Comparison of ENCODE assay signal across 8 cellular contexts in genomic region chr19:10288662-10289166, GRCh38. TPM values are rescaled to one million over a fixed set of nuclear protein-coding genes. Genes with fewer than 3 reads are reported as not detected.
DNase-seq lines count a peak whose midpoint lies in the region; ATAC-seq and TF ChIP-seq lines count a peak whose summit lies in the region.

No MANE protein-coding gene starts in this region.

- intact Hi-C loops in Panc1 (cut with micrococcal nuclease; ENCODE audit: unreplicated experiment) = no loop called here
- intact Hi-C loops in breast epithelium (cut with DNase I; ENCODE audit: low total_unique reads) = no loop called here
- intact Hi-C loops in adrenal gland (cut with DNase I) = no loop called here

- peak overlapping the region; percentile 83 to 96 (median 88) for H3K4me2 ChIP-seq in BLaER1 treated with 17β-estradiol and CSF1 and Interleukin-3, amounts not matched to agents 10 nM and 100 nM

- no TSS peak for BruUV-seq in Panc1 (replicated peaks; lab: Mats Ljungman, UMichigan)

- DNase-seq in H7 = peak; percentile 94
- no peak for DNase-seq in Panc1 (ENCODE audit: low read depth, low spot score)
- DNase-seq in breast epithelium (ENCODE audit: low spot score in 2 of 2) = no peak
- DNase-seq in adrenal gland = no peak

- no peak overlapping the region for H3K27ac ChIP-seq in BLaER1 treated with 17β-estradiol and CSF1 and Interleukin-3, amounts not matched to agents 10 nM and 100 nM
- H3K27ac ChIP-seq in Panc1 (ENCODE audit: low read length) = peak overlapping the region; percentile 75
- H3K27ac ChIP-seq in breast epithelium = peak overlapping the region in 1 of 2 donors; percentile 0
- H3K27ac ChIP-seq in mucosa of rectum (ENCODE audit: low read depth in 2 of 2, low read length in 2 of 2) = no peak overlapping the region
- no peak overlapping the region for H3K27ac ChIP-seq in adrenal gland

- peak; percentile 63 for ATAC-seq in Panc1
- ATAC-seq in HG03439 (IDR thresholded peaks at IDR 0.05; ENCODE audit: unreplicated experiment) = no peak
- no peak for ATAC-seq in HG02870 (IDR thresholded peaks at IDR 0.05; ENCODE audit: unreplicated experiment)

- in situ Hi-C loops in Panc1 (cut with HindIII; ENCODE audit: low pct_unique_long_range_greater_than_20kb, low sequenced_read_pairs) = no loop called here

- peaks cover 0 to 20% (median 4%) of the 10 kb centered on the region in 11 experiments; a peak in 8 of 22 replicates for H3K9me3 ChIP-seq in BLaER1 treated with 17β-estradiol and CSF1 and Interleukin-3, amounts not matched to agents 10 nM and 100 nM (replicated peaks in 1 of 11)
- no peaks in the 10 kb centered on the region for H3K9me3 ChIP-seq in Panc1 (ENCODE audit: control insufficient read depth, insufficient read depth, low read depth, low read length)
- H3K9me3 ChIP-seq in breast epithelium = no peaks in the 10 kb centered on the region
- H3K9me3 ChIP-seq in mucosa of rectum (ENCODE audit: control insufficient read depth in 2 of 2, low read length in 2 of 2) = no peaks in the 10 kb centered on the region
- no peaks in the 10 kb centered on the region for H3K9me3 ChIP-seq in adrenal gland (replicated peaks in 1 of 3)

- H4K20me1 ChIP-seq in BLaER1 treated with 17β-estradiol and CSF1 and Interleukin-3, amounts not matched to agents 10 nM and 100 nM = peaks cover 24 to 77% (median 40%) of the 10 kb centered on the region in 11 experiments

- POLR2A ChIA-PET in Panc1 (lab: Charles Lee) = interaction anchor here (0.6 to 2.6 kb wide), 3 partner anchors 18 to 97 kb away, joined by 3 to 11 read pairs (median 3); partner anchors contain the start of gene ICAM1

- TF ChIP-seq CTCF in Panc1 (IDR thresholded peaks at IDR 0.05) = no peak
- TF ChIP-seq CTCF in breast epithelium (IDR thresholded peaks at IDR 0.05) = no peak
- no peak for TF ChIP-seq CTCF in adrenal gland (IDR thresholded peaks at IDR 0.05)

- peaks cover 63 to 76% (median 72%) of the 10 kb centered on the region in 11 experiments for H3K27me3 ChIP-seq in BLaER1 treated with 17β-estradiol and CSF1 and Interleukin-3, amounts not matched to agents 10 nM and 100 nM
- H3K27me3 ChIP-seq in H7 (ENCODE audit: control insufficient read depth, insufficient read depth, low read length) = peaks cover 67% of the 10 kb centered on the region
- no peaks in the 10 kb centered on the region for H3K27me3 ChIP-seq in Panc1 (ENCODE audit: control insufficient read depth, insufficient read depth, low read length)
- peaks cover 20 to 52% of the 10 kb centered on the region in 2 donors for H3K27me3 ChIP-seq in breast epithelium
- peaks cover 50 to 59% of the 10 kb centered on the region in 2 donors for H3K27me3 ChIP-seq in mucosa of rectum (ENCODE audit: control insufficient read depth in 2 of 2, insufficient read depth in 2 of 2, low read length in 2 of 2)
- H3K27me3 ChIP-seq in adrenal gland = peaks cover 51% of the 10 kb centered on the region

- H3K36me3 ChIP-seq in BLaER1 treated with 17β-estradiol and CSF1 and Interleukin-3, amounts not matched to agents 10 nM and 100 nM = peaks cover 19 to 27% (median 24%) of the 10 kb centered on the region in 11 experiments
- H3K36me3 ChIP-seq in H7 (replicated peaks; ENCODE audit: control insufficient read depth, insufficient read depth, low read length) (no peaks in the 10 kb centered on the region), Panc1 (ENCODE audit: control insufficient read depth, insufficient read depth, low read length) (no peaks in the 10 kb centered on the region), breast epithelium (no peaks in the 10 kb centered on the region), mucosa of rectum (ENCODE audit: control insufficient read depth in 2 of 2, insufficient read depth in 2 of 2, low read length in 2 of 2) (peaks cover 0 to 16% of the 10 kb centered on the region in 2 donors), adrenal gland (replicated peaks in 1 of 2) (peaks cover 0 to 23% of the 10 kb centered on the region in 2 donors)

- TF ChIP-seq POLR2A in breast epithelium (IDR thresholded peaks at IDR 0.05) = no peak
- no peak for TF ChIP-seq POLR2A in adrenal gland (IDR thresholded peaks at IDR 0.05)

- 4 to 7% (median 5%) methylated on average over 11 to 23 of the region's 23 CpGs for WGBS in adrenal gland, 4 donors

- CTCF ChIA-PET in Panc1 (lab: Charles Lee) = interaction anchor here (1.3 kb wide), 1 partner anchor 30 kb away, joined by 4 read pairs; no protein-coding TSS in a partner anchor

- peak overlapping the region in 4 of 11 experiments; percentile 12 to 30 (median 24); a peak in 3 of 22 replicates for H3K9ac ChIP-seq in BLaER1 treated with 17β-estradiol and CSF1 and Interleukin-3, amounts not matched to agents 10 nM and 100 nM
- H3K9ac ChIP-seq in mucosa of rectum (ENCODE audit: low read depth in 1 of 2, low read length in 2 of 2) = peak overlapping the region in 1 of 2 donors; percentile 10

- H3K4me3 ChIP-seq in BLaER1 treated with 17β-estradiol and CSF1 and Interleukin-3, amounts not matched to agents 10 nM and 100 nM = peak overlapping the region; percentile 38 to 67 (median 52)
- H3K4me3 ChIP-seq in H7 (ENCODE audit: insufficient read depth, low read depth, low read length) (peak overlapping the region; percentile 50), Panc1 (ENCODE audit: low read depth in 2 of 2, low read length in 2 of 2) (peak overlapping the region; percentile 53 to 79), breast epithelium (peak overlapping the region in 2 of 3 donors; percentile 54 to 72), mucosa of rectum (ENCODE audit: low read length in 2 of 2) (peak overlapping the region; percentile 38 to 62), adrenal gland (peak overlapping the region in 1 of 4 donors; percentile 34)

- peaks cover 80 to 100% (median 86%) of the 10 kb centered on the region in 10 experiments for H3K4me1 ChIP-seq in BLaER1 treated with 17β-estradiol and CSF1 and Interleukin-3, amounts not matched to agents 10 nM and 100 nM
- H3K4me1 ChIP-seq in Panc1 (ENCODE audit: control insufficient read depth, insufficient read depth, low read length) (peaks cover 14% of the 10 kb centered on the region; the same call in 1 of the 2 replicates), breast epithelium (peaks cover 22% of the 10 kb centered on the region in 2 donors), mucosa of rectum (ENCODE audit: control insufficient read depth in 2 of 2, insufficient read depth in 2 of 2, low read length in 2 of 2) (peaks cover 41 to 44% of the 10 kb centered on the region in 2 donors), adrenal gland (replicated peaks in 1 of 2) (peaks cover 35 to 62% of the 10 kb centered on the region in 2 donors)

RNA-seq across cellular contexts. Expression of gene ICAM5, which starts 1.0 kb away (rescaled TPM):
- total RNA-seq in H7 (2014; rRNA removed; shearing (Covaris generic)) = 0.83 and 3.7 TPM in 2 replicates
- 19.5 TPM for total RNA-seq in Panc1 (2021; ENCODE audit: unreplicated experiment)
- 20.4 TPM for polyA plus RNA-seq in Panc1 (2012; ENCODE audit: insufficient read length)
- 1 to 10 TPM in 2 of 3 donors, under 1 TPM in 1; 0.64 to 1.8 (median 1.3) TPM for total RNA-seq in breast epithelium
- total RNA-seq in adrenal gland = 1 to 10 TPM in 1 of 8 donors, under 1 TPM in 5, not detected in 2; 0.13 to 2.2 (median 0.50) TPM
- polyA plus RNA-seq in adrenal gland = under 1 TPM in 2 of 3 donors, not detected in 1; 0.20 to 0.64 TPM

RNA-seq across cellular contexts. Expression of gene ICAM4, which starts 2.0 kb away (rescaled TPM):
- 1.7 and 2.4 TPM in 2 replicates for total RNA-seq in H7 (2014; rRNA removed; shearing (Covaris generic))
- total RNA-seq in Panc1 (2021; ENCODE audit: unreplicated experiment) = 2.8 TPM
- polyA plus RNA-seq in Panc1 (2012; ENCODE audit: insufficient read length) = 4.8 TPM
- 1 to 10 TPM in 2 of 3 donors, not detected in 1; 1.1 to 1.6 TPM for total RNA-seq in breast epithelium
- 1 to 10 TPM in 1 of 8 donors, under 1 TPM in 4, not detected in 3; 0.39 to 1.0 (median 0.53) TPM for total RNA-seq in adrenal gland
- polyA plus RNA-seq in adrenal gland = under 1 TPM in 2 of 3 donors, not detected in 1; 0.34 to 0.48 TPM

RNA-seq across cellular contexts. Expression of gene ICAM1, which starts 17.8 kb away (rescaled TPM):
- total RNA-seq in H7 (2014; rRNA removed; shearing (Covaris generic)) = 2.8 and 6.1 TPM in 2 replicates
- total RNA-seq in Panc1 (2021; ENCODE audit: unreplicated experiment) (136 TPM), breast epithelium (10 to 100 TPM; 20.6 to 52.2 (median 20.8) TPM), adrenal gland (10 to 100 TPM; 12.2 to 90.4 (median 34.4) TPM)
- 279 TPM for polyA plus RNA-seq in Panc1 (2012; ENCODE audit: insufficient read length)
- polyA plus RNA-seq in adrenal gland = 10 to 100 TPM in 2 of 3 donors, 1 to 10 TPM in 1; 8.8 to 27.6 (median 13.5) TPM

RNA-seq across cellular contexts. Expression of gene ZGLP1, which starts 20.9 kb away (rescaled TPM):
- 0.17 and 0.85 TPM in 2 replicates for total RNA-seq in H7 (2014; rRNA removed; shearing (Covaris generic))
- total RNA-seq in Panc1 (2021; ENCODE audit: unreplicated experiment) = 1.3 TPM
- polyA plus RNA-seq in Panc1 (2012; ENCODE audit: insufficient read length) = 1.3 TPM
- 1 to 10 TPM; 1.3 to 4.4 (median 3.3) TPM for total RNA-seq in breast epithelium
- 1 to 10 TPM in 6 of 8 donors, not detected in 2; 1.0 to 4.5 (median 2.0) TPM for total RNA-seq in adrenal gland
- polyA plus RNA-seq in adrenal gland = 10 to 100 TPM in 1 of 3 donors, 1 to 10 TPM in 1, under 1 TPM in 1; 0.48 to 38.8 (median 8.8) TPM

RNA-seq across cellular contexts. Expression of gene FDX2, which starts 27.1 kb away (rescaled TPM):
- 22.3 and 40.8 TPM in 2 replicates for total RNA-seq in H7 (2014; rRNA removed; shearing (Covaris generic))
- total RNA-seq in Panc1 (2021; ENCODE audit: unreplicated experiment) = 25.5 TPM
- 33.6 TPM for polyA plus RNA-seq in Panc1 (2012; ENCODE audit: insufficient read length)
- 10 to 100 TPM; 14.7 to 19.9 (median 15.7) TPM for total RNA-seq in breast epithelium
- total RNA-seq in adrenal gland = 10 to 100 TPM; 21.1 to 35.1 (median 29.8) TPM
- polyA plus RNA-seq in adrenal gland = 10 to 100 TPM; 26.6 to 45.3 (median 33.4) TPM
